11 cellular contexts compared by ENCODE assay signal in genomic region chr2:136005462-136006205, GRCh38. TPM values are rescaled to one million over a fixed set of nuclear protein-coding genes. Genes with fewer than 3 reads are reported as not detected.
A peak's percentile ranks its signal among the peaks of the same experiment; 100 is the strongest.
DNase-seq lines count a peak whose midpoint lies in the region; ATAC-seq, FAIRE-seq and TF ChIP-seq lines count a peak whose summit lies in the region.
"Had no signal": no experiment of that assay in that cellular context is flagged by ENCODE, and none has a peak within 500 bp of the region (broad histone marks: within the 10 kb centered on the region; RNA-seq: fewer than 3 reads in every experiment).

No MANE protein-coding gene starts in this region.

- CTCF ChIA-PET in endothelial cell of umbilical vein (lab: Charles Lee) = interaction anchor here (1.2 to 1.6 kb wide), 3 partner anchors 9 to 20 kb away, joined by 3 to 5 read pairs (median 4); no protein-coding TSS in a partner anchor

- no peak overlapping the region for H3K27ac Mint-ChIP-seq in mesothelial cell of epicardium
- H3K27ac Mint-ChIP-seq: activated B cell treated with CpG ODN at 0.5 μM for 24 hours had no signal

- no peaks in the 10 kb centered on the region for H4K20me1 ChIP-seq in endothelial cell of umbilical vein (replicated peaks; ENCODE audit: control insufficient read depth, extremely low read depth, insufficient read depth, low read length)

- POLR2A ChIA-PET in endothelial cell of umbilical vein (lab: Charles Lee) = no interaction called here

- H3K27me3 ChIP-seq in endothelial cell of umbilical vein (ENCODE audit: control insufficient read depth in 2 of 2, insufficient read depth in 2 of 2, low read length in 2 of 2) = peaks cover 10 to 14% of the 10 kb centered on the region in 2 experiments

- no peak overlapping the region for H3K4me3 Mint-ChIP-seq in mesothelial cell of epicardium
- H3K4me3 Mint-ChIP-seq: activated B cell treated with CpG ODN at 0.5 μM for 24 hours had no signal

- H3K36me3 ChIP-seq in endothelial cell of umbilical vein (ENCODE audit: control insufficient read depth in 2 of 2, extremely low read depth in 1 of 2, insufficient read depth in 2 of 2, low read length in 2 of 2) = no peaks in the 10 kb centered on the region

- H2AFZ ChIP-seq in endothelial cell of umbilical vein (ENCODE audit: low read depth, low read length) = no peak overlapping the region

- no peak overlapping the region for H3K27ac ChIP-seq in endothelial cell of umbilical vein (ENCODE audit: insufficient read depth, low read depth, low read length)

- DNase-seq in GM18507 (ENCODE audit: extremely low spot score, insufficient read length, low read depth) (no peak), endothelial cell of umbilical vein (ENCODE audit: low read depth, low spot score) (no peak), SIG-M5 (lab: John Stamatoyannopoulos, UW) (no peak), mesothelial cell of epicardium (ENCODE audit: low spot score in 2 of 2, unreplicated experiment in 2 of 2) (no peak), NCI-H1105 (lab: John Stamatoyannopoulos, UW) (no peak)
- DNase-seq: activated B cell treated with CpG ODN at 0.5 μM for 24 hours, NCI-H1092 treated with DMSO at 0.1 percent for 48 hours had no signal

- no peak overlapping the region for H3K4me2 ChIP-seq in endothelial cell of umbilical vein (ENCODE audit: insufficient read depth, low read length)

- BruUV-seq in endothelial cell of umbilical vein (replicated peaks; lab: Mats Ljungman, UMichigan) = no TSS peak

- no peaks in the 10 kb centered on the region for H3K9me3 Mint-ChIP-seq in mesothelial cell of epicardium
- H3K9me3 Mint-ChIP-seq: activated B cell treated with CpG ODN at 0.5 μM for 24 hours had no signal

- dilution Hi-C loops in endothelial cell of umbilical vein (cut with MboI; ENCODE audit: extremely low pct_ligation_motif_present, low sequenced_read_pairs) = no loop called here

- H3K4me3 ChIP-seq in endothelial cell of umbilical vein (replicated peaks in 1 of 3; ENCODE audit: insufficient read depth in 1 of 3, low read depth in 1 of 3, low read length in 3 of 3) = no peak overlapping the region

- no peak overlapping the region for H3K9ac ChIP-seq in endothelial cell of umbilical vein (replicated peaks; ENCODE audit: extremely low read depth, insufficient read depth, low read length)

- no peak for TF ChIP-seq POLR2A in endothelial cell of umbilical vein (IDR thresholded peaks at IDR 0.05; ENCODE audit: low read depth, low read length)

- intact Hi-C loops in endothelial cell of umbilical vein (cut with micrococcal nuclease) = no loop called here

- peaks cover 2% of the 10 kb centered on the region for H3K4me1 ChIP-seq in endothelial cell of umbilical vein (ENCODE audit: control insufficient read depth, extremely low read depth, insufficient read depth, low read length)

- H3K79me2 ChIP-seq in endothelial cell of umbilical vein (ENCODE audit: control insufficient read depth, insufficient read depth, low read length) = no peaks in the 10 kb centered on the region

- no peaks in the 10 kb centered on the region for H3K9me1 ChIP-seq in endothelial cell of umbilical vein (replicated peaks; ENCODE audit: control insufficient read depth, extremely low read depth, insufficient read depth, low read length)

- no peaks in the 10 kb centered on the region for H3K9me3 ChIP-seq in endothelial cell of umbilical vein (replicated peaks; ENCODE audit: control insufficient read depth, insufficient read depth, low read length)

- no peak for TF ChIP-seq CTCF in endothelial cell of umbilical vein (IDR thresholded peaks at IDR 0.05; ENCODE audit: extremely low read depth in 1 of 2, insufficient read depth in 1 of 2, low read depth in 1 of 2, low read length in 2 of 2)
- no peak for TF ChIP-seq CTCF in mesothelial cell of epicardium (IDR thresholded peaks at IDR 0.05; ENCODE audit: unreplicated experiment)

- peaks cover 3% of the 10 kb centered on the region for H3K36me3 Mint-ChIP-seq in mesothelial cell of epicardium

- peaks cover 17% of the 10 kb centered on the region for H3K4me1 Mint-ChIP-seq in mesothelial cell of epicardium

- H3K27me3 Mint-ChIP-seq in mesothelial cell of epicardium (ENCODE audit: low read depth) = no peaks in the 10 kb centered on the region
- H3K27me3 Mint-ChIP-seq: activated B cell treated with CpG ODN at 0.5 μM for 24 hours had no signal

- peak; percentile 76 for FAIRE-seq in GM18507 (lab: Jason Lieb, UNC)
- no peak for FAIRE-seq in endothelial cell of umbilical vein (lab: Jason Lieb, UNC)
- FAIRE-seq: colon had no signal

- ATAC-seq in GM19455 (IDR thresholded peaks at IDR 0.05; ENCODE audit: unreplicated experiment) (peak; percentile 63), HG03439 (IDR thresholded peaks at IDR 0.05; ENCODE audit: unreplicated experiment) (peak; percentile 64), HG03342 (IDR thresholded peaks at IDR 0.05; ENCODE audit: unreplicated experiment) (no peak)

TF ChIP-seq in endothelial cell of umbilical vein, 7 proteins besides CTCF, POLR2A, EP300 and RAD21:
- TF ChIP-seq EZH2 (IDR thresholded peaks at IDR 0.05; ENCODE audit: borderline replicate concordance, low read depth, low read length, severe bottlenecking) = no peak
- no peak for TF ChIP-seq MAX (IDR thresholded peaks at IDR 0.05; ENCODE audit: insufficient read depth, insufficient read length)
- peak; percentile 6 for TF ChIP-seq FOS (IDR thresholded peaks at IDR 0.05; ENCODE audit: borderline replicate concordance, insufficient read depth, low read length)

RNA-seq across cellular contexts. Expression of gene DARS1, which starts 20.2 kb away (rescaled TPM):
- total RNA-seq in endothelial cell of umbilical vein = 41.5 and 48.8 TPM in 2 replicates
- 17.9 and 20.9 TPM in 2 replicates for polyA plus RNA-seq in endothelial cell of umbilical vein
- 28.7 and 29.9 TPM in 2 replicates for polyA plus RNA-seq in endothelial cell of umbilical vein (2011; cell fraction: cytosol; rRNA removed)
- polyA plus RNA-seq in endothelial cell of umbilical vein (2011; cell fraction: nucleus; rRNA removed) = 31.4 and 43.1 TPM in 2 replicates
- 40.4 and 47.3 TPM in 2 replicates for polyA plus RNA-seq in endothelial cell of umbilical vein (2012)
- polyA minus RNA-seq in endothelial cell of umbilical vein = 29.2 and 37.0 TPM in 2 replicates
- polyA minus RNA-seq in endothelial cell of umbilical vein (2011; cell fraction: cytosol; rRNA and poly(A)+ RNA removed) = 32.5 TPM
- polyA minus RNA-seq in endothelial cell of umbilical vein (2011; cell fraction: nucleus; rRNA and poly(A)+ RNA removed) = 19.3 and 19.8 TPM in 2 replicates
- 81.8 to 85.7 TPM (median 82.6 TPM) in 3 replicates for total RNA-seq in mesothelial cell of epicardium
